ENCODE assay signal across 19 cellular contexts in the genomic region with DNA sequence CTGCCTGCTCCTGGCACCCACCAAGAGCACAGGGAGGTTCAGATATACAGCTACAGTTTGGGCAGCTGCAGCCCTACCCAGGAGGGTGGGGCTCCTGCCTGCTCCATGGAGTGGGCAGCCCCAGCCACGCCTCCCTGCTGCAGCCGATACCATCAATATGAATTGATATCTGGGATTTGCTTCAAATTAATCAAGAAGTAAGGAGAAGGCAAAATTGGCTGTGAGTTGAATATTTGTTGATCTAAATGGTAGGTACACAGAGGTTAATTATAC.
"Had no signal": no experiment of that assay in that cellular context is flagged by ENCODE, and none has a peak within 500 bp of the region (broad histone marks: within the 10 kb centered on the region; RNA-seq: fewer than 3 reads in every experiment).

No MANE protein-coding gene starts in this region.

- DNase-seq: activated CD4-positive, alpha-beta T cell treated with anti-CD3 and anti-CD28 coated beads for 36 hours; activated CD4-positive, alpha-beta T cell treated with anti-CD3 and anti-CD28 coated beads, Interleukin-2, amount 50 U/mL, for 48 hours; activated gamma-delta T cell treated with Interleukin-2 at 50 U/mL for 16 hours; effector CD8-positive, alpha-beta T cell; heart right ventricle; immature natural killer cell; left ventricle myocardium superior; naive thymus-derived CD4-positive, alpha-beta T cell; stimulated activated naive B cell treated with anti-CD40 and anti-IgM and Interleukin-4, amounts not matched to agents 10 μg/mL and 1 μg/mL and 100 μg/mL, for 72 hours had no signal

- H3K27ac ChIP-seq: gastroesophageal sphincter, heart right ventricle, neutrophil, parathyroid adenoma, thoracic aorta, upper lobe of left lung had no signal

- H3K4me1 ChIP-seq: heart right ventricle, parathyroid adenoma, upper lobe of left lung had no signal

- H3K27me3 ChIP-seq: gastroesophageal sphincter, neutrophil, upper lobe of left lung had no signal

- H3K4me3 ChIP-seq: gastroesophageal sphincter, heart right ventricle, mucosa of descending colon, thoracic aorta, upper lobe of left lung had no signal

- H3K9ac ChIP-seq: parathyroid adenoma had no signal

- ATAC-seq: activated CD4-positive, alpha-beta T cell treated with anti-CD3 and anti-CD28 coated beads for 36 hours; esophagus mucosa; gastroesophageal sphincter; heart right ventricle; left ventricle myocardium superior; naive thymus-derived CD4-positive, alpha-beta T cell; stimulated activated naive B cell treated with anti-CD40 and anti-IgM and Interleukin-4, amounts not matched to agents 10 μg/mL and 1 μg/mL and 100 μg/mL, for 72 hours had no signal

- H3K4me3 Mint-ChIP-seq: activated CD4-positive, alpha-beta T cell treated with anti-CD3 and anti-CD28 coated beads for 36 hours; activated naive CD8-positive, alpha-beta T cell; immature natural killer cell; memory B cell; naive thymus-derived CD4-positive, alpha-beta T cell; stimulated activated naive B cell treated with anti-CD40 and anti-IgM and Interleukin-4, amounts not matched to agents 10 μg/mL and 1 μg/mL and 100 μg/mL, for 72 hours; WTC11 had no signal

- H3K36me3 Mint-ChIP-seq: activated naive CD8-positive, alpha-beta T cell; immature natural killer cell; memory B cell; naive thymus-derived CD4-positive, alpha-beta T cell; stimulated activated naive B cell treated with anti-CD40 and anti-IgM and Interleukin-4, amounts not matched to agents 10 μg/mL and 1 μg/mL and 100 μg/mL, for 72 hours; WTC11 had no signal

- H3K9me3 ChIP-seq: gastroesophageal sphincter, heart right ventricle, mucosa of descending colon, neutrophil, thoracic aorta, upper lobe of left lung had no signal

- H3K27me3 Mint-ChIP-seq: activated CD4-positive, alpha-beta T cell treated with anti-CD3 and anti-CD28 coated beads for 36 hours; activated naive CD8-positive, alpha-beta T cell had no signal

- H3K27ac Mint-ChIP-seq: activated CD4-positive, alpha-beta T cell treated with anti-CD3 and anti-CD28 coated beads for 36 hours; activated naive CD8-positive, alpha-beta T cell; immature natural killer cell; memory B cell; naive thymus-derived CD4-positive, alpha-beta T cell; stimulated activated naive B cell treated with anti-CD40 and anti-IgM and Interleukin-4, amounts not matched to agents 10 μg/mL and 1 μg/mL and 100 μg/mL, for 72 hours; WTC11 had no signal

- H3K4me1 Mint-ChIP-seq: activated CD4-positive, alpha-beta T cell treated with anti-CD3 and anti-CD28 coated beads for 36 hours; immature natural killer cell; memory B cell; naive thymus-derived CD4-positive, alpha-beta T cell; stimulated activated naive B cell treated with anti-CD40 and anti-IgM and Interleukin-4, amounts not matched to agents 10 μg/mL and 1 μg/mL and 100 μg/mL, for 72 hours; WTC11 had no signal

- H2AFZ ChIP-seq: parathyroid adenoma had no signal

- H3K36me3 ChIP-seq: gastroesophageal sphincter, heart right ventricle, neutrophil, thoracic aorta, upper lobe of left lung had no signal

- H3K9me3 Mint-ChIP-seq: immature natural killer cell; stimulated activated naive B cell treated with anti-CD40 and anti-IgM and Interleukin-4, amounts not matched to agents 10 μg/mL and 1 μg/mL and 100 μg/mL, for 72 hours had no signal

- H3K79me2 ChIP-seq: parathyroid adenoma had no signal
